ENCODE assay signal across 7 cellular contexts in the genomic region with DNA sequence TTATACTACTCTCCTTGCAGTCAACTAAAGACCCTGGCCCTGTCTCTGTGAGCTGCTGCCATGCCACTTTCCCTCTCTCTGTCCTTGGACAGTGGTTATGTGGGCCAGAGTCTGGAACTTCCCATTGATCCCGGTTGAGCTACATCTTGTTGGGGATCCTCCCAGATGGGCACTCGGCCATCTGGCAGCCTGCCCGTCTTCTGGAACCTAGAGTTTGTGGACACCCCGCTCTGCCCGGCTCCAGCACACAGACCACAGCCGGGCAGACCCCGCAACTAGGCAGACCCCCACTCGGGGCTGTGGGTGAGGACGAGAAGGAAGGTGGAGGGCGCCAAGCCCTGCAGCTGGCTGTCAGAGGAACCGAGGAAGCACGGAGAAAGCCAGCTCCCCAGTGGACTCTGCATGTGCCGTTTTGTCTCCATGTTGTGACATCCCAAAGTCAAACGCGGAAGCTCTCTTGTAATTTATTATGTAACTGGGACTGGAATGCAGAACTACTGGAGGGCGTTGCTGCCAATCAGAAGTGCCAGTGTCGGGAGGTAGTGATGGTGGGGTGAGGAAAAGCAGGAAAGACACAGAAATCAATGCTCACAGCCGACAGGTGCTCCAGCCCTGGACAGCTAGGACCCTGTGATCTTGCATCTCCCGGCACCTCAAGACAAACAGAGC.
DNase-seq lines count a peak whose midpoint lies in the region; TF ChIP-seq lines count a peak whose summit lies in the region.

No MANE protein-coding gene starts in this region.

- DNase-seq in NCI-H1417 treated with DMSO at 0.1 percent for 48 hours (lab: John Stamatoyannopoulos, UW) (peak; percentile 65), adrenal gland (peak; percentile 18 to 74 (median 31)), lower leg skin (ENCODE audit: low spot score in 2 of 2) (peak; percentile 16 to 89), tibial nerve (ENCODE audit: low spot score in 2 of 2) (peak; percentile 42 to 55), HFFc6 (no peak), AG20443 (ENCODE audit: low spot score) (no peak)
- DNase-seq in effector CD4-positive, alpha-beta T cell: no peak

- no peak for TF ChIP-seq EP300 in tibial nerve (IDR thresholded peaks at IDR 0.05)

- no peak for TF ChIP-seq CTCF in adrenal gland (IDR thresholded peaks at IDR 0.05)
- no peak for TF ChIP-seq CTCF in lower leg skin (IDR thresholded peaks at IDR 0.05)
- TF ChIP-seq CTCF in tibial nerve (IDR thresholded peaks at IDR 0.05): no peak
- no peak for TF ChIP-seq CTCF in HFFc6 (IDR thresholded peaks at IDR 0.05)

- H3K27me3 Mint-ChIP-seq in HFFc6 (ENCODE audit: insufficient read depth): peaks cover 30% of the 10 kb centered on the region

- H3K27ac Mint-ChIP-seq in HFFc6: no peak overlapping the region

- H3K4me1 ChIP-seq in adrenal gland (replicated peaks in 1 of 2): no peaks in the 10 kb centered on the region
- H3K4me1 ChIP-seq in tibial nerve: peaks cover 0 to 11% (median 0%) of the 10 kb centered on the region in 4 donors

- no peaks in the 10 kb centered on the region for H3K36me3 Mint-ChIP-seq in HFFc6 (ENCODE audit: low read depth)

- H3K9me3 ChIP-seq in adrenal gland (replicated peaks in 1 of 3): no peaks in the 10 kb centered on the region
- H3K9me3 ChIP-seq in tibial nerve: no peaks in the 10 kb centered on the region

- H3K36me3 ChIP-seq in adrenal gland (replicated peaks in 1 of 2): no peaks in the 10 kb centered on the region
- H3K36me3 ChIP-seq in tibial nerve: no peaks in the 10 kb centered on the region

- WGBS in adrenal gland, 4 donors: 32 to 35% (median 34%) methylated on average over 11 to 19 of the region's 19 CpGs
- WGBS in lower leg skin, 2 donors: 32 to 33% methylated on average over 19 of the region's 19 CpGs
- 23 to 29% methylated on average over 19 of the region's 19 CpGs for WGBS in tibial nerve, 2 donors

- H3K27ac ChIP-seq in adrenal gland: no peak overlapping the region
- H3K27ac ChIP-seq in tibial nerve: no peak overlapping the region

- no peaks in the 10 kb centered on the region for H3K27me3 ChIP-seq in adrenal gland
- peaks cover 0 to 17% of the 10 kb centered on the region in 2 donors for H3K27me3 ChIP-seq in tibial nerve

- TF ChIP-seq POLR2A in adrenal gland (IDR thresholded peaks at IDR 0.05): no peak
- TF ChIP-seq POLR2A in lower leg skin (IDR thresholded peaks at IDR 0.05): no peak
- no peak for TF ChIP-seq POLR2A in tibial nerve (IDR thresholded peaks at IDR 0.05)

- H3K9me3 Mint-ChIP-seq in HFFc6: no peaks in the 10 kb centered on the region

- H3K4me3 Mint-ChIP-seq in HFFc6: no peak overlapping the region

- no peaks in the 10 kb centered on the region for H3K4me1 Mint-ChIP-seq in HFFc6 (ENCODE audit: low read depth)

- intact Hi-C loops in adrenal gland (cut with DNase I): no loop called here
- intact Hi-C loops in lower leg skin (cut with DNase I; ENCODE audit: low total_unique reads): no loop called here

- no peak overlapping the region for H3K4me3 ChIP-seq in adrenal gland
- no peak overlapping the region for H3K4me3 ChIP-seq in lower leg skin (ENCODE audit: low read depth, poor library complexity, severe bottlenecking)
- no peak overlapping the region for H3K4me3 ChIP-seq in tibial nerve

Comparison
In these comparisons a context has a peak if more than half of its experiments do, and no peak if none do; other contexts are left out.
1. DNase-seq: peak in NCI-H1417 treated with DMSO at 0.1 percent for 48 hours (single experiment), adrenal gland (7 of 7), lower leg skin (2 of 2) and tibial nerve (2 of 2); none in HFFc6 (single experiment), effector CD4-positive, alpha-beta T cell (single experiment) and AG20443 (single experiment).